In the genomic region with DNA sequence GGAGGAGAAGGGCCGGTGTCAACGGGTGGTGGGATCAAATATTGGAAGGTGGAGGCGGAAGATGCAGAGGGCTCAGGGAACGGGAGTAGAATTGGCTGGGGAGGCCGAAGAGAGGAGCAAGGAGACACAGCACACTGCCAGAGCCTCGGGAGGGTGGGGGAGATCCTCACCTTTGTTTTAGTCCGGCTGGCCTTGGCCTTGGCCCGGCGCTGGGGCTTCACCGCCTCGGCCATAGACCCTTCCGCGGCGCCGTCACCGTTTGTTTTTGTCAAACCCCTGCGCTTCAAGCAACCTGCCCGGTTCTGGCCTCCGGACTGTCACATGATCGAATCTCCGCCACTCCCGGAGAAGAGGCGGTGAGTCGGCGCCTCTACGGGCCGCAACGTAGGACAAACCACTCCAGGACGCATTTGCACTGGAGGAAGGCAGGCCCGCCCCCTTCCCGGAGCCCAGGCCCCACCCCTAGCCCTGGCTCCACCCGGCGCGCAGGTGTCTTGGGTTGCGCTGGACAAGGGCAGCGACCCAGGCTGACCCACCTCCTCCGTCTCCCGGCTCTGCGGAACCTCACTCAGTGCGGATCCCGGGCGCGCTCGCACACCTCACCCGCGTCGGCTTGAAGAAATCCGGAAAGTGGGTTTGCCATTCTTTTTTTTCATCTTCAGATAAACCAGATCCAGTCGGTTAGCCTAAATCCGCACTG, we compare ENCODE assay signal across 1 cellular context.
TF ChIP-seq lines count a peak whose summit lies in the region.

Gene EPG5 (minus strand): TSS at position 323 of the 700 bp plus-strand sequence. CDS start 90 bp downstream, at position 233.

TF ChIP-seq in HepG2, 621 proteins besides CTCF, POLR2A, EP300 and RAD21 (continued from another document and continues in another):
- TF ChIP-seq, protein P1, sequence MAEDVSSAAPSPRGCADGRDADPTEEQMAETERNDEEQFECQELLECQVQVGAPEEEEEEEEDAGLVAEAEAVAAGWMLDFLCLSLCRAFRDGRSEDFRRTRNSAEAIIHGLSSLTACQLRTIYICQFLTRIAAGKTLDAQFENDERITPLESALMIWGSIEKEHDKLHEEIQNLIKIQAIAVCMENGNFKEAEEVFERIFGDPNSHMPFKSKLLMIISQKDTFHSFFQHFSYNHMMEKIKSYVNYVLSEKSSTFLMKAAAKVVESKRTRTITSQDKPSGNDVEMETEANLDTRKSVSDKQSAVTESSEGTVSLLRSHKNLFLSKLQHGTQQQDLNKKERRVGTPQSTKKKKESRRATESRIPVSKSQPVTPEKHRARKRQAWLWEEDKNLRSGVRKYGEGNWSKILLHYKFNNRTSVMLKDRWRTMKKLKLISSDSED (CRISPR knock-in tag; IDR thresholded peaks at IDR 0.05): no peak
- no peak for TF ChIP-seq AKNA (CRISPR knock-in tag; IDR thresholded peaks at IDR 0.05; ENCODE audit: borderline replicate concordance)
- TF ChIP-seq ZNF607 (CRISPR knock-in tag; IDR thresholded peaks at IDR 0.05; ENCODE audit: borderline replicate concordance): peak; percentile 49; the same call in 1 of the 2 replicates
- peak; percentile 84 for TF ChIP-seq PHF8 (CRISPR knock-in tag; IDR thresholded peaks at IDR 0.05)
- TF ChIP-seq ZNF746 (CRISPR knock-in tag; IDR thresholded peaks at IDR 0.05): no peak
- TF ChIP-seq ZNF772 (CRISPR knock-in tag; IDR thresholded peaks at IDR 0.05): no peak
- TF ChIP-seq ELF4 (CRISPR knock-in tag; IDR thresholded peaks at IDR 0.05; ENCODE audit: borderline replicate concordance): no peak
- TF ChIP-seq MIXL1 (CRISPR knock-in tag; IDR thresholded peaks at IDR 0.05): no peak
- TF ChIP-seq FOXA1 (IDR thresholded peaks at IDR 0.05): no peak
- TF ChIP-seq FOXA1 (CRISPR knock-in tag; IDR thresholded peaks at IDR 0.05): peak; percentile 13; the same call in 1 of the 2 replicates
- TF ChIP-seq PCBP1 (IDR thresholded peaks at IDR 0.05; ENCODE audit: borderline replicate concordance, low read depth, low read length): 0 out of 2 replicates have a peak, but pooled peaks have one; percentile 48
- TF ChIP-seq UBTF (CRISPR knock-in tag; IDR thresholded peaks at IDR 0.05): peak; percentile 62
- TF ChIP-seq HNF1A (IDR thresholded peaks at IDR 0.05; ENCODE audit: low read depth): no peak
- TF ChIP-seq HNF1A (CRISPR knock-in tag; IDR thresholded peaks at IDR 0.05; ENCODE audit: borderline replicate concordance): peak; percentile 74; the same call in 1 of the 2 replicates
- peak; percentile 63; the same call in 1 of the 2 replicates for TF ChIP-seq ZNF280B (CRISPR knock-in tag; IDR thresholded peaks at IDR 0.05; ENCODE audit: borderline replicate concordance)
- no peak for TF ChIP-seq KLF11 (CRISPR knock-in tag; IDR thresholded peaks at IDR 0.05)
- no peak for TF ChIP-seq NBN (conservative IDR thresholded peaks at IDR 0.05)
- TF ChIP-seq MYPOP (CRISPR knock-in tag; IDR thresholded peaks at IDR 0.05): peak; percentile 82
- 0 out of 2 replicates have a peak, but pooled peaks have one; percentile 51 for TF ChIP-seq SMAD1 (CRISPR knock-in tag; IDR thresholded peaks at IDR 0.05; ENCODE audit: borderline replicate concordance, low read depth)
- no peak for TF ChIP-seq SRF (IDR thresholded peaks at IDR 0.05; ENCODE audit: low read depth, low read length)
- peak; percentile 45; the same call in 1 of the 2 replicates for TF ChIP-seq RXRB (CRISPR knock-in tag; IDR thresholded peaks at IDR 0.05; ENCODE audit: borderline replicate concordance)
- TF ChIP-seq ZNF766 (CRISPR knock-in tag; IDR thresholded peaks at IDR 0.05; ENCODE audit: borderline replicate concordance): no peak
- no peak for TF ChIP-seq NCOA5 (CRISPR knock-in tag; IDR thresholded peaks at IDR 0.05)
- no peak for TF ChIP-seq STAG1 (CRISPR knock-in tag; IDR thresholded peaks at IDR 0.05)
- TF ChIP-seq ZNF460 (CRISPR knock-in tag; IDR thresholded peaks at IDR 0.05; ENCODE audit: borderline replicate concordance): peak; percentile 44; the same call in 1 of the 2 replicates
- TF ChIP-seq, protein P2, sequence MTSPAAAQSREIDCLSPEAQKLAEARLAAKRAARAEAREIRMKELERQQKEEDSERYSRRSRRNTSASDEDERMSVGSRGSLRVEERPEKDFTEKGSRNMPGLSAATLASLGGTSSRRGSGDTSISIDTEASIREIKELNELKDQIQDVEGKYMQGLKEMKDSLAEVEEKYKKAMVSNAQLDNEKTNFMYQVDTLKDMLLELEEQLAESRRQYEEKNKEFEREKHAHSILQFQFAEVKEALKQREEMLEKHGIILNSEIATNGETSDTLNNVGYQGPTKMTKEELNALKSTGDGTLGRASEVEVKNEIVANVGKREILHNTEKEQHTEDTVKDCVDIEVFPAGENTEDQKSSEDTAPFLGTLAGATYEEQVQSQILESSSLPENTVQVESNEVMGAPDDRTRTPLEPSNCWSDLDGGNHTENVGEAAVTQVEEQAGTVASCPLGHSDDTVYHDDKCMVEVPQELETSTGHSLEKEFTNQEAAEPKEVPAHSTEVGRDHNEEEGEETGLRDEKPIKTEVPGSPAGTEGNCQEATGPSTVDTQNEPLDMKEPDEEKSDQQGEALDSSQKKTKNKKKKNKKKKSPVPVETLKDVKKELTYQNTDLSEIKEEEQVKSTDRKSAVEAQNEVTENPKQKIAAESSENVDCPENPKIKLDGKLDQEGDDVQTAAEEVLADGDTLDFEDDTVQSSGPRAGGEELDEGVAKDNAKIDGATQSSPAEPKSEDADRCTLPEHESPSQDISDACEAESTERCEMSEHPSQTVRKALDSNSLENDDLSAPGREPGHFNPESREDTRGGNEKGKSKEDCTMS (CRISPR knock-in tag; conservative IDR thresholded peaks at IDR 0.05): no peak
- TF ChIP-seq ESRRA (CRISPR knock-in tag; IDR thresholded peaks at IDR 0.05; ENCODE audit: low read depth): no peak
- TF ChIP-seq ZNF782 (CRISPR knock-in tag; IDR thresholded peaks at IDR 0.05; ENCODE audit: borderline replicate concordance): no peak
- TF ChIP-seq POLR2AphosphoS5 (IDR thresholded peaks at IDR 0.05; ENCODE audit: low read depth, low read length): peak; percentile 69; the same call in 1 of the 2 replicates
- no peak for TF ChIP-seq KLF15 (CRISPR knock-in tag; IDR thresholded peaks at IDR 0.05; ENCODE audit: borderline replicate concordance)
- TF ChIP-seq TFAP4 (IDR thresholded peaks at IDR 0.05; ENCODE audit: borderline replicate concordance, low read depth): 0 out of 2 replicates have a peak, but pooled peaks have one; percentile 39
- no peak for TF ChIP-seq ZNF546 (CRISPR knock-in tag; conservative IDR thresholded peaks at IDR 0.05)
